In the genomic region with DNA sequence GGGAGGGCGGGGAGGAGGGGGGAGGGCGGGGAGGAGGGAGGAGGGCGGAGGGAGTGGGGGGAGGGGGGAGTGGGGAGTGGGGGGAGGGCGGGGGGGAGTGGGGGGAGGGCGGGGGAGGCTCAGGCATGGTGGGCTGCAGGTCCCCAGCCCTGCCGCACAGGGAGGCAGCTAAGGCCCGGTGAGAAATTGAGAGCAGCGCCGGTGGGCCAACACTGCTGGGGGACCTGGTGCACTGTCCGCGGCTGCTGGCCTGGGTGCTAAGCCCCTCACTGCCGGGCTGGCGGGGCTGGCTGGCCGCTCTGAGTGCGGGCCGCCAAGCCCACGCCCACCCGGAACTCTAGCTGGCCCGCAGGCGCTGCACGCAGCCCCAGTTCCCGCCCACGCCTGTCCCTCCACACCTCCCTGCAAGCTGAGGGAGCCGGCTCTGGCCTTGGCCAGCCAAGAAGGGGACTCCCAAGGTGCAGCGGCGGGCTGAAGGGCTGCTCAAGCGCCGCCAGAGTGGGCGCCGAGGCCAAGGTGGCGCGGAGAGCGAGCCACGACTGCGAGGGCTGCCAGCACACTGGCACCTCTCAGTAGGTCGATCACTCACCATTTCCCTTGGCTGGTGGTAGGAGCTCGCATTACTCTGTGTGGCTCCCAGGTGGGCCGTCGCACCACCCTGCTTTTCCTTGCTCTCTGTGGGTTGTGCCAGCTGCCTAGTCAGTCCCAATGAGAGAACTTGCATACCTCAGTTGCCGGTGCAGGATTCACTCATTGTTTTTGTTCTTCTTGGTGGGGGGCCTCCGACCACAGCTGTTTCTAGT, we compare ENCODE assay signal across 2 cellular contexts.
A peak's percentile ranks its signal among the peaks of the same experiment; 100 is the strongest.
TF ChIP-seq lines count a peak whose summit lies in the region.

No MANE protein-coding gene starts in this region.

TF ChIP-seq in GM12878, 131 proteins besides CTCF, POLR2A, EP300 and RAD21:
- TF ChIP-seq, protein P1, sequence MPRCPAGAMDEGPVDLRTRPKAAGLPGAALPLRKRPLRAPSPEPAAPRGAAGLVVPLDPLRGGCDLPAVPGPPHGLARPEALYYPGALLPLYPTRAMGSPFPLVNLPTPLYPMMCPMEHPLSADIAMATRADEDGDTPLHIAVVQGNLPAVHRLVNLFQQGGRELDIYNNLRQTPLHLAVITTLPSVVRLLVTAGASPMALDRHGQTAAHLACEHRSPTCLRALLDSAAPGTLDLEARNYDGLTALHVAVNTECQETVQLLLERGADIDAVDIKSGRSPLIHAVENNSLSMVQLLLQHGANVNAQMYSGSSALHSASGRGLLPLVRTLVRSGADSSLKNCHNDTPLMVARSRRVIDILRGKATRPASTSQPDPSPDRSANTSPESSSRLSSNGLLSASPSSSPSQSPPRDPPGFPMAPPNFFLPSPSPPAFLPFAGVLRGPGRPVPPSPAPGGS (IDR thresholded peaks at IDR 0.05; ENCODE audit: borderline replicate concordance, insufficient read depth, low read depth, low read length, poor library complexity, severe bottlenecking): no peak
- TF ChIP-seq, protein P2, sequence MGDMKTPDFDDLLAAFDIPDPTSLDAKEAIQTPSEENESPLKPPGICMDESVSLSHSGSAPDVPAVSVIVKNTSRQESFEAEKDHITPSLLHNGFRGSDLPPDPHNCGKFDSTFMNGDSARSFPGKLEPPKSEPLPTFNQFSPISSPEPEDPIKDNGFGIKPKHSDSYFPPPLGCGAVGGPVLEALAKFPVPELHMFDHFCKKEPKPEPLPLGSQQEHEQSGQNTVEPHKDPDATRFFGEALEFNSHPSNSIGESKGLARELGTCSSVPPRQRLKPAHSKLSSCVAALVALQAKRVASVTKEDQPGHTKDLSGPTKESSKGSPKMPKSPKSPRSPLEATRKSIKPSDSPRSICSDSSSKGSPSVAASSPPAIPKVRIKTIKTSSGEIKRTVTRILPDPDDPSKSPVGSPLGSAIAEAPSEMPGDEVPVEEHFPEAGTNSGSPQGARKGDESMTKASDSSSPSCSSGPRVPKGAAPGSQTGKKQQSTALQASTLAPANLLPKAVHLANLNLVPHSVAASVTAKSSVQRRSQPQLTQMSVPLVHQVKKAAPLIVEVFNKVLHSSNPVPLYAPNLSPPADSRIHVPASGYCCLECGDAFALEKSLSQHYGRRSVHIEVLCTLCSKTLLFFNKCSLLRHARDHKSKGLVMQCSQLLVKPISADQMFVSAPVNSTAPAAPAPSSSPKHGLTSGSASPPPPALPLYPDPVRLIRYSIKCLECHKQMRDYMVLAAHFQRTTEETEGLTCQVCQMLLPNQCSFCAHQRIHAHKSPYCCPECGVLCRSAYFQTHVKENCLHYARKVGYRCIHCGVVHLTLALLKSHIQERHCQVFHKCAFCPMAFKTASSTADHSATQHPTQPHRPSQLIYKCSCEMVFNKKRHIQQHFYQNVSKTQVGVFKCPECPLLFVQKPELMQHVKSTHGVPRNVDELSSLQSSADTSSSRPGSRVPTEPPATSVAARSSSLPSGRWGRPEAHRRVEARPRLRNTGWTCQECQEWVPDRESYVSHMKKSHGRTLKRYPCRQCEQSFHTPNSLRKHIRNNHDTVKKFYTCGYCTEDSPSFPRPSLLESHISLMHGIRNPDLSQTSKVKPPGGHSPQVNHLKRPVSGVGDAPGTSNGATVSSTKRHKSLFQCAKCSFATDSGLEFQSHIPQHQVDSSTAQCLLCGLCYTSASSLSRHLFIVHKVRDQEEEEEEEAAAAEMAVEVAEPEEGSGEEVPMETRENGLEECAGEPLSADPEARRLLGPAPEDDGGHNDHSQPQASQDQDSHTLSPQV (IDR thresholded peaks at IDR 0.05): no peak
- TF ChIP-seq, protein P3, sequence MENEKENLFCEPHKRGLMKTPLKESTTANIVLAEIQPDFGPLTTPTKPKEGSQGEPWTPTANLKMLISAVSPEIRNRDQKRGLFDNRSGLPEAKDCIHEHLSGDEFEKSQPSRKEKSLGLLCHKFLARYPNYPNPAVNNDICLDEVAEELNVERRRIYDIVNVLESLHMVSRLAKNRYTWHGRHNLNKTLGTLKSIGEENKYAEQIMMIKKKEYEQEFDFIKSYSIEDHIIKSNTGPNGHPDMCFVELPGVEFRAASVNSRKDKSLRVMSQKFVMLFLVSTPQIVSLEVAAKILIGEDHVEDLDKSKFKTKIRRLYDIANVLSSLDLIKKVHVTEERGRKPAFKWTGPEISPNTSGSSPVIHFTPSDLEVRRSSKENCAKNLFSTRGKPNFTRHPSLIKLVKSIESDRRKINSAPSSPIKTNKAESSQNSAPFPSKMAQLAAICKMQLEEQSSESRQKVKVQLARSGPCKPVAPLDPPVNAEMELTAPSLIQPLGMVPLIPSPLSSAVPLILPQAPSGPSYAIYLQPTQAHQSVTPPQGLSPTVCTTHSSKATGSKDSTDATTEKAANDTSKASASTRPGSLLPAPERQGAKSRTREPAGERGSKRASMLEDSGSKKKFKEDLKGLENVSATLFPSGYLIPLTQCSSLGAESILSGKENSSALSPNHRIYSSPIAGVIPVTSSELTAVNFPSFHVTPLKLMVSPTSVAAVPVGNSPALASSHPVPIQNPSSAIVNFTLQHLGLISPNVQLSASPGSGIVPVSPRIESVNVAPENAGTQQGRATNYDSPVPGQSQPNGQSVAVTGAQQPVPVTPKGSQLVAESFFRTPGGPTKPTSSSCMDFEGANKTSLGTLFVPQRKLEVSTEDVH (IDR thresholded peaks at IDR 0.05; ENCODE audit: low read depth, partially characterized antibody): no peak
- TF ChIP-seq FOXM1 (IDR thresholded peaks at IDR 0.05; ENCODE audit: low read depth, low read length) (no peak), RB1 (IDR thresholded peaks at IDR 0.05; ENCODE audit: borderline replicate concordance) (no peak), FOXK2 (IDR thresholded peaks at IDR 0.05) (no peak)
- TF ChIP-seq, protein P4, sequence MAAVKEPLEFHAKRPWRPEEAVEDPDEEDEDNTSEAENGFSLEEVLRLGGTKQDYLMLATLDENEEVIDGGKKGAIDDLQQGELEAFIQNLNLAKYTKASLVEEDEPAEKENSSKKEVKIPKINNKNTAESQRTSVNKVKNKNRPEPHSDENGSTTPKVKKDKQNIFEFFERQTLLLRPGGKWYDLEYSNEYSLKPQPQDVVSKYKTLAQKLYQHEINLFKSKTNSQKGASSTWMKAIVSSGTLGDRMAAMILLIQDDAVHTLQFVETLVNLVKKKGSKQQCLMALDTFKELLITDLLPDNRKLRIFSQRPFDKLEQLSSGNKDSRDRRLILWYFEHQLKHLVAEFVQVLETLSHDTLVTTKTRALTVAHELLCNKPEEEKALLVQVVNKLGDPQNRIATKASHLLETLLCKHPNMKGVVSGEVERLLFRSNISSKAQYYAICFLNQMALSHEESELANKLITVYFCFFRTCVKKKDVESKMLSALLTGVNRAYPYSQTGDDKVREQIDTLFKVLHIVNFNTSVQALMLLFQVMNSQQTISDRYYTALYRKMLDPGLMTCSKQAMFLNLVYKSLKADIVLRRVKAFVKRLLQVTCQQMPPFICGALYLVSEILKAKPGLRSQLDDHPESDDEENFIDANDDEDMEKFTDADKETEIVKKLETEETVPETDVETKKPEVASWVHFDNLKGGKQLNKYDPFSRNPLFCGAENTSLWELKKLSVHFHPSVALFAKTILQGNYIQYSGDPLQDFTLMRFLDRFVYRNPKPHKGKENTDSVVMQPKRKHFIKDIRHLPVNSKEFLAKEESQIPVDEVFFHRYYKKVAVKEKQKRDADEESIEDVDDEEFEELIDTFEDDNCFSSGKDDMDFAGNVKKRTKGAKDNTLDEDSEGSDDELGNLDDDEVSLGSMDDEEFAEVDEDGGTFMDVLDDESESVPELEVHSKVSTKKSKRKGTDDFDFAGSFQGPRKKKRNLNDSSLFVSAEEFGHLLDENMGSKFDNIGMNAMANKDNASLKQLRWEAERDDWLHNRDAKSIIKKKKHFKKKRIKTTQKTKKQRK (IDR thresholded peaks at IDR 0.05; ENCODE audit: low read depth, low read length): no peak

TF ChIP-seq in HepG2, 621 proteins besides CTCF, POLR2A, EP300 and RAD21 (continued from another document):
- no peak for TF ChIP-seq RARA (CRISPR knock-in tag; IDR thresholded peaks at IDR 0.05)
- peak; percentile 58 for TF ChIP-seq HNRNPK (IDR thresholded peaks at IDR 0.05; ENCODE audit: low read depth, low read length, poor library complexity, severe bottlenecking)
- TF ChIP-seq, protein P5, sequence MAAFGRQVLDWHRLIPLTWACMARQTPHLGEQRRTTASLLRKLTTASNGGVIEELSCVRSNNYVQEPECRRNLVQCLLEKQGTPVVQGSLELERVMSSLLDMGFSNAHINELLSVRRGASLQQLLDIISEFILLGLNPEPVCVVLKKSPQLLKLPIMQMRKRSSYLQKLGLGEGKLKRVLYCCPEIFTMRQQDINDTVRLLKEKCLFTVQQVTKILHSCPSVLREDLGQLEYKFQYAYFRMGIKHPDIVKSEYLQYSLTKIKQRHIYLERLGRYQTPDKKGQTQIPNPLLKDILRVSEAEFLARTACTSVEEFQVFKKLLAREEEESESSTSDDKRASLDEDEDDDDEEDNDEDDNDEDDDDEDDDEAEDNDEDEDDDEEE (CRISPR knock-in tag; IDR thresholded peaks at IDR 0.05): no peak
- no peak for TF ChIP-seq ZNF501 (CRISPR knock-in tag; IDR thresholded peaks at IDR 0.05)
- no peak for TF ChIP-seq ZFX (CRISPR knock-in tag; IDR thresholded peaks at IDR 0.05; ENCODE audit: low read depth)
- no peak for TF ChIP-seq HCFC1 (IDR thresholded peaks at IDR 0.05; ENCODE audit: low read depth, low read length)
- TF ChIP-seq, protein P6, sequence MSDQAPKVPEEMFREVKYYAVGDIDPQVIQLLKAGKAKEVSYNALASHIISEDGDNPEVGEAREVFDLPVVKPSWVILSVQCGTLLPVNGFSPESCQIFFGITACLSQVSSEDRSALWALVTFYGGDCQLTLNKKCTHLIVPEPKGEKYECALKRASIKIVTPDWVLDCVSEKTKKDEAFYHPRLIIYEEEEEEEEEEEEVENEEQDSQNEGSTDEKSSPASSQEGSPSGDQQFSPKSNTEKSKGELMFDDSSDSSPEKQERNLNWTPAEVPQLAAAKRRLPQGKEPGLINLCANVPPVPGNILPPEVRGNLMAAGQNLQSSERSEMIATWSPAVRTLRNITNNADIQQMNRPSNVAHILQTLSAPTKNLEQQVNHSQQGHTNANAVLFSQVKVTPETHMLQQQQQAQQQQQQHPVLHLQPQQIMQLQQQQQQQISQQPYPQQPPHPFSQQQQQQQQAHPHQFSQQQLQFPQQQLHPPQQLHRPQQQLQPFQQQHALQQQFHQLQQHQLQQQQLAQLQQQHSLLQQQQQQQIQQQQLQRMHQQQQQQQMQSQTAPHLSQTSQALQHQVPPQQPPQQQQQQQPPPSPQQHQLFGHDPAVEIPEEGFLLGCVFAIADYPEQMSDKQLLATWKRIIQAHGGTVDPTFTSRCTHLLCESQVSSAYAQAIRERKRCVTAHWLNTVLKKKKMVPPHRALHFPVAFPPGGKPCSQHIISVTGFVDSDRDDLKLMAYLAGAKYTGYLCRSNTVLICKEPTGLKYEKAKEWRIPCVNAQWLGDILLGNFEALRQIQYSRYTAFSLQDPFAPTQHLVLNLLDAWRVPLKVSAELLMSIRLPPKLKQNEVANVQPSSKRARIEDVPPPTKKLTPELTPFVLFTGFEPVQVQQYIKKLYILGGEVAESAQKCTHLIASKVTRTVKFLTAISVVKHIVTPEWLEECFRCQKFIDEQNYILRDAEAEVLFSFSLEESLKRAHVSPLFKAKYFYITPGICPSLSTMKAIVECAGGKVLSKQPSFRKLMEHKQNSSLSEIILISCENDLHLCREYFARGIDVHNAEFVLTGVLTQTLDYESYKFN (CRISPR knock-in tag; conservative IDR thresholded peaks at IDR 0.05): no peak
TF ChIP-seq in HepG2: peak in this region for 1.
